Comparison of ENCODE assay signal across 26 cellular contexts in genomic region chr10:123175389-123176387, GRCh38. TPM values are rescaled to one million over a fixed set of nuclear protein-coding genes. Genes with fewer than 3 reads are reported as not detected.
DNase-seq lines count a peak whose midpoint lies in the region; ATAC-seq, FAIRE-seq and TF ChIP-seq lines count a peak whose summit lies in the region.
"Had no signal": no experiment of that assay in that cellular context is flagged by ENCODE, and none has a peak within 500 bp of the region (broad histone marks: within the 10 kb centered on the region; RNA-seq: fewer than 3 reads in every experiment).

No MANE protein-coding gene starts in this region.

- H3K27ac ChIP-seq in HepG2 (ENCODE audit: extremely low read length, insufficient read depth, low read length) (no peak overlapping the region), right lobe of liver (no peak overlapping the region), GM12878 (ENCODE audit: control insufficient read depth, insufficient read depth) (no peak overlapping the region), sigmoid colon (no peak overlapping the region)
- H3K27ac ChIP-seq: KMS-11, Peyer's patch, SK-N-MC had no signal

- H3K4me1 ChIP-seq in HepG2 (ENCODE audit: insufficient read depth, low read length) = peaks cover 5% of the 10 kb centered on the region
- peaks cover 0 to 1% (median 0%) of the 10 kb centered on the region in 4 donors for H3K4me1 ChIP-seq in right lobe of liver
- no peaks in the 10 kb centered on the region for H3K4me1 ChIP-seq in GM12878 (ENCODE audit: control insufficient read depth, insufficient read depth, low read length)
- no peaks in the 10 kb centered on the region for H3K4me1 ChIP-seq in sigmoid colon
- H3K4me1 ChIP-seq: Peyer's patch had no signal

- DNase-seq in HepG2 (ENCODE audit: low spot score) (no peak), right lobe of liver (no peak), MV-4-11 (lab: John Stamatoyannopoulos, UW) (peak; percentile 24), GM12878 (ENCODE audit: low read depth, low spot score) (no peak), sigmoid colon (peak; percentile 37), OCI-M2 (lab: John Stamatoyannopoulos, UW; ENCODE audit: unreplicated experiment) (no peak)
- DNase-seq: 8988T, GDM1, NCI-H1105, NCI-H146, NCI-H2029, NCI-H446, NCI-H524 treated with DMSO at 0.1 percent for 48 hours, NCI-H774, Peyer's patch, SIG-M5, SW 1271 had no signal

- no peaks in the 10 kb centered on the region for H3K79me2 ChIP-seq in HepG2 (ENCODE audit: insufficient read depth, low read length)
- peaks cover 2% of the 10 kb centered on the region; the same call in 1 of the 2 replicates for H3K79me2 ChIP-seq in GM12878 (ENCODE audit: control insufficient read depth, insufficient read depth, low read length)

- H4K20me1 ChIP-seq in HepG2 (ENCODE audit: insufficient read depth, low read length) (no peaks in the 10 kb centered on the region), GM12878 (ENCODE audit: control insufficient read depth, insufficient read depth) (no peaks in the 10 kb centered on the region; the same call in 1 of the 2 replicates)

- H3K9me3 ChIP-seq in HepG2 (ENCODE audit: low read length) (no peaks in the 10 kb centered on the region), right lobe of liver (no peaks in the 10 kb centered on the region), GM12878 (replicated peaks; ENCODE audit: control insufficient read depth, insufficient read depth, low read length) (peaks cover 2% of the 10 kb centered on the region; the same call in 1 of the 3 replicates), sigmoid colon (no peaks in the 10 kb centered on the region)
- H3K9me3 ChIP-seq: Peyer's patch had no signal

- H3K4me3 ChIP-seq in HepG2 (replicated peaks in 1 of 3; ENCODE audit: insufficient read depth in 1 of 3, low read depth in 2 of 3, low read length in 3 of 3) (no peak overlapping the region), right lobe of liver (no peak overlapping the region), GM12878 (no peak overlapping the region), sigmoid colon (no peak overlapping the region)
- H3K4me3 ChIP-seq: Peyer's patch, SK-N-MC had no signal

- intact Hi-C loops in HepG2 (cut with micrococcal nuclease; ENCODE audit: unreplicated experiment) = no loop called here
- intact Hi-C loops in right lobe of liver (cut with DNase I) = no loop called here
- intact Hi-C loops in GM12878 (cut with micrococcal nuclease; ENCODE audit: unreplicated experiment) = no loop called here
- intact Hi-C loops in sigmoid colon (cut with DNase I) = no loop called here

- H3K4me2 ChIP-seq in HepG2 (ENCODE audit: low read depth, low read length) = no peak overlapping the region
- H3K4me2 ChIP-seq in GM12878 (ENCODE audit: control insufficient read depth, insufficient read depth) = no peak overlapping the region
- H3K4me2 ChIP-seq: KMS-11 had no signal

- 81% methylated on average over 9 of the region's 9 CpGs for WGBS in HepG2 (ENCODE audit: low lambda C conversion rate)
- WGBS in right lobe of liver (ENCODE audit: insufficient coverage, low coverage, low lambda C conversion rate, missing lambda C conversion rate) = 72% methylated on average over 8 of the region's 9 CpGs
- WGBS in GM12878 (ENCODE audit: insufficient coverage, insufficient replicate concordance, low lambda C conversion rate, missing lambda C conversion rate) = 92% methylated on average over 9 of the region's 9 CpGs
- WGBS in sigmoid colon, 2 donors = 88 to 89% methylated on average over 9 of the region's 9 CpGs

- RAD21 ChIA-PET in GM12878 (lab: Charles Lee; ENCODE audit: unreplicated experiment) = no interaction called here

- TF ChIP-seq POLR2A in HepG2 (IDR thresholded peaks at IDR 0.05; ENCODE audit: insufficient read depth in 1 of 2, low read depth in 2 of 2, low read length in 2 of 2) (no peak), right lobe of liver (IDR thresholded peaks at IDR 0.05) (no peak), GM12878 (IDR thresholded peaks at IDR 0.05; ENCODE audit: low read depth, low read length) (no peak), sigmoid colon (IDR thresholded peaks at IDR 0.05) (no peak)

- H3K27me3 ChIP-seq in HepG2 (ENCODE audit: control insufficient read depth in 1 of 2, insufficient read depth in 2 of 2, low read length in 2 of 2) (no peaks in the 10 kb centered on the region), right lobe of liver (no peaks in the 10 kb centered on the region), GM12878 (replicated peaks in 1 of 2; ENCODE audit: control insufficient read depth in 2 of 2, insufficient read depth in 2 of 2, low read length in 1 of 2) (no peaks in the 10 kb centered on the region), sigmoid colon (no peaks in the 10 kb centered on the region)
- H3K27me3 ChIP-seq: Peyer's patch had no signal

- TF ChIP-seq EP300 in HepG2 (IDR thresholded peaks at IDR 0.05; ENCODE audit: low read depth in 2 of 2, low read length in 2 of 2) (no peak), HepG2 (CRISPR knock-in tag; IDR thresholded peaks at IDR 0.05; ENCODE audit: borderline replicate concordance) (no peak), GM12878 (IDR thresholded peaks at IDR 0.05; ENCODE audit: borderline replicate concordance in 1 of 2, control insufficient read depth in 1 of 2, low read depth in 2 of 2, low read length in 2 of 2) (no peak), sigmoid colon (IDR thresholded peaks at IDR 0.05) (no peak)

- SMC1A ChIA-PET in GM12878 (lab: Charles Lee; ENCODE audit: uncharacterized antibody, unreplicated experiment) = no interaction called here

- no peak overlapping the region for H3K9ac ChIP-seq in HepG2 (ENCODE audit: insufficient read depth, low read depth, low read length)
- no peak overlapping the region for H3K9ac ChIP-seq in GM12878 (ENCODE audit: control insufficient read depth, insufficient read depth, low read length)
- H3K9ac ChIP-seq: KMS-11 had no signal

- BruUV-seq in HepG2 (replicated peaks; lab: Mats Ljungman, UMichigan) = no TSS peak
- no TSS peak for BruUV-seq in GM12878 (replicated peaks; lab: Mats Ljungman, UMichigan)

- CTCF ChIA-PET in HepG2 (lab: Yijun Ruan, JAX; ENCODE audit: low intra/inter-chr PET ratio, low total read pairs) = no interaction called here
- CTCF ChIA-PET in GM12878 (lab: Yijun Ruan, JAX) = interaction anchor here (1.2 kb wide), 1 partner anchor 84 kb away, joined by 3 read pairs; no protein-coding TSS in a partner anchor

- in situ Hi-C loops in HepG2 (cut with HindIII; ENCODE audit: extremely low pct_ligation_motif_present, low pct_unique_long_range_greater_than_20kb) (no loop called here), GM12878 (cut with MboI) (no loop called here)

- POLR2A ChIA-PET in HepG2 (lab: Yijun Ruan, JAX) = interaction anchor here (0.7 to 1.5 kb wide), 2 partner anchors 15 to 22 kb away, joined by 3 read pairs; partner anchors contain the start of gene BUB3
- POLR2A ChIA-PET in GM12878 (lab: Charles Lee) = interaction anchor here (0.8 to 1.0 kb wide), 2 partner anchors 22 to 168 kb away, joined by 3 read pairs; partner anchors contain the start of gene BUB3

- H2AFZ ChIP-seq in HepG2 (ENCODE audit: low read length) (no peak overlapping the region), GM12878 (ENCODE audit: control insufficient read depth, low read depth, low read length) (no peak overlapping the region)

- H3K36me3 ChIP-seq in HepG2 (replicated peaks in 1 of 2; ENCODE audit: control insufficient read depth in 1 of 2, insufficient read depth in 2 of 2, low read length in 2 of 2) (peaks cover 0 to 2% of the 10 kb centered on the region in 2 experiments; a peak in 2 of 5 replicates), right lobe of liver (no peaks in the 10 kb centered on the region), GM12878 (ENCODE audit: control insufficient read depth in 2 of 2, insufficient read depth in 2 of 2, low read length in 1 of 2) (peaks cover 2 to 26% of the 10 kb centered on the region in 2 experiments), sigmoid colon (peaks cover 0 to 8% (median 0%) of the 10 kb centered on the region in 4 donors)

- ATAC-seq in HepG2 = no peak
- no peak for ATAC-seq in right lobe of liver
- ATAC-seq in GM12878 = no peak
- no peak for ATAC-seq in GM19023 (IDR thresholded peaks at IDR 0.05; ENCODE audit: unreplicated experiment)
- ATAC-seq in HG02840 (IDR thresholded peaks at IDR 0.05; ENCODE audit: low FRiP score, unreplicated experiment) = no peak

- no peak for TF ChIP-seq RAD21 in HepG2 (CRISPR knock-in tag; IDR thresholded peaks at IDR 0.05)
- no peak for TF ChIP-seq RAD21 in GM12878 (IDR thresholded peaks at IDR 0.05; ENCODE audit: insufficient read depth, low read depth, low read length)

- TF ChIP-seq CTCF in HepG2 (CRISPR knock-in tag; IDR thresholded peaks at IDR 0.05) (no peak), right lobe of liver (IDR thresholded peaks at IDR 0.05) (no peak), GM12878 (IDR thresholded peaks at IDR 0.05 in 2 of 3, conservative IDR thresholded peaks at IDR 0.05 in 1 of 3; ENCODE audit: control insufficient read depth in 2 of 3, extremely low read depth in 1 of 3, insufficient read depth in 1 of 3, low read depth in 3 of 3, low read length in 3 of 3) (0 out of 6 replicates have a peak, but pooled peaks of 1 of the 3 experiments have one; percentile 2), sigmoid colon (IDR thresholded peaks at IDR 0.05) (no peak)

- FAIRE-seq in HepG2 (lab: Jason Lieb, UNC) = no peak
- FAIRE-seq in GM12878 (lab: Jason Lieb, UNC) = no peak
- FAIRE-seq: D721Med, GM12891, H54, HTR-8/SVneo had no signal

RNA-seq across cellular contexts. Expression of gene BUB3, which starts 21.5 kb away (rescaled TPM):
- total RNA-seq in HepG2 (2016; rRNA removed; fragmentation: Illumina TruSeq; extraction: Trizol) = 174 and 230 TPM in 2 replicates
- 42.5 and 51.9 TPM in 2 replicates for total RNA-seq in HepG2 (2016; cell fraction: cytosol; rRNA removed; fragmentation: Illumina TruSeq; extraction: Trizol; ENCODE audit: low read depth)
- 170 and 239 TPM in 2 replicates for total RNA-seq in HepG2 (2016; cell fraction: insoluble cytoplasmic fraction; rRNA removed; fragmentation: Illumina TruSeq; extraction: Trizol)
- 74.0 and 86.8 TPM in 2 replicates for total RNA-seq in HepG2 (2016; cell fraction: membrane; rRNA removed; fragmentation: Illumina TruSeq; extraction: Trizol)
- total RNA-seq in HepG2 (2016; cell fraction: nucleus; rRNA removed; fragmentation: Illumina TruSeq; extraction: Trizol) = 91.7 and 115 TPM in 2 replicates
- polyA plus RNA-seq in HepG2 (2011; rRNA removed) = 184 and 188 TPM in 2 replicates
- 121 and 143 TPM in 2 replicates for polyA plus RNA-seq in HepG2 (2011; cell fraction: cytosol; rRNA removed)
- 242 and 278 TPM in 2 replicates for polyA plus RNA-seq in HepG2 (2011; cell fraction: nucleus; rRNA removed)
- polyA plus RNA-seq in HepG2 (2012) = 109 and 119 TPM in 2 replicates
- 36.9 and 37.0 TPM in 2 replicates for polyA plus RNA-seq in HepG2 (2016; cell fraction: cytosol; fragmentation: Illumina TruSeq; extraction: Trizol; ENCODE audit: low read depth)
- polyA plus RNA-seq in HepG2 (2016; cell fraction: insoluble cytoplasmic fraction; fragmentation: Illumina TruSeq; extraction: Trizol; ENCODE audit: low read depth) = 215 and 216 TPM in 2 replicates
- polyA plus RNA-seq in HepG2 (2016; cell fraction: membrane; fragmentation: Illumina TruSeq; extraction: Trizol; ENCODE audit: low read depth) = 40.5 and 49.2 TPM in 2 replicates
- polyA plus RNA-seq in HepG2 (2016; cell fraction: nucleus; fragmentation: Illumina TruSeq; extraction: Trizol; ENCODE audit: insufficient read depth, low read depth) = 127 and 140 TPM in 2 replicates
- polyA minus RNA-seq in HepG2 (2011; rRNA and poly(A)+ RNA removed; ENCODE audit: low replicate concordance) = 444 and 777 TPM in 2 replicates
- polyA minus RNA-seq in HepG2 (2011; cell fraction: cytosol; rRNA and poly(A)+ RNA removed) = 107 and 129 TPM in 2 replicates
- 163 and 164 TPM in 2 replicates for polyA minus RNA-seq in HepG2 (2011; cell fraction: nucleus; rRNA and poly(A)+ RNA removed)
- 10 to 100 TPM; 24.1 to 50.9 (median 31.2) TPM for total RNA-seq in right lobe of liver
- total RNA-seq in GM12878 (2013; cell fraction: nucleolus; rRNA removed) = 259 and 269 TPM in 2 replicates
- total RNA-seq in GM12878 (2014; rRNA removed) = 471 and 555 TPM in 2 replicates
- total RNA-seq in GM12878 (2014; rRNA removed; fragmentation: Illumina TruSeq; extraction: Trizol) = 248 and 262 TPM in 2 replicates
- total RNA-seq in GM12878 (2021) = 252 and 260 TPM in 2 replicates
- polyA plus RNA-seq in GM12878 (2011; ENCODE audit: low read depth) = 91.1 TPM
- polyA plus RNA-seq in GM12878 (2011; rRNA removed) = 312 and 334 TPM in 2 replicates
- polyA plus RNA-seq in GM12878 (2011; cell fraction: cytosol; rRNA removed) = 276 and 371 TPM in 2 replicates
- polyA plus RNA-seq in GM12878 (2011; cell fraction: nucleus; rRNA removed) = 512 and 524 TPM in 2 replicates
- polyA plus RNA-seq in GM12878 (2012) = 164 and 233 TPM in 2 replicates
- polyA plus RNA-seq in GM12878 (2014; fragmentation: Illumina TruSeq; extraction: Trizol) = 228 and 312 TPM in 2 replicates
- polyA plus RNA-seq in GM12878 (2014; fragmentation: Nextera tagmentation; extraction: Ambion mirVana) = 1,000 to 10,000 TPM in 1 of 2 experiments, 100 to 1,000 TPM in 1; 648 to 1,126 TPM
- polyA plus RNA-seq in GM12878 (2014; rRNA removed) = 395 and 513 TPM in 2 replicates
- 100 to 1,000 TPM; 487 to 530 TPM for polyA plus RNA-seq in GM12878 (2016; fragmentation: Nextera tagmentation; extraction: Ambion mirVana)
- polyA minus RNA-seq in GM12878 (2011; rRNA and poly(A)+ RNA removed) = 402 and 493 TPM in 2 replicates
- 129 and 154 TPM in 2 replicates for polyA minus RNA-seq in GM12878 (2011; cell fraction: cytosol; rRNA and poly(A)+ RNA removed)
- 259 and 337 TPM in 2 replicates for polyA minus RNA-seq in GM12878 (2011; cell fraction: nucleus; rRNA and poly(A)+ RNA removed)
- total RNA-seq in sigmoid colon = 100 to 1,000 TPM in 2 of 4 donors, 10 to 100 TPM in 2; 75.6 to 116 (median 101) TPM
- polyA plus RNA-seq in sigmoid colon = 10 to 100 TPM; 39.6 to 82.1 (median 68.7) TPM

RNA-seq across cellular contexts. Expression of gene HMX2, which starts 27.8 kb away (rescaled TPM):
- total RNA-seq in HepG2 (2016; rRNA removed; fragmentation: Illumina TruSeq; extraction: Trizol) (not detected in 2 replicates), right lobe of liver (not detected), GM12878 (2014; rRNA removed) (12.0 and 16.8 TPM in 2 replicates), GM12878 (2014; rRNA removed; fragmentation: Illumina TruSeq; extraction: Trizol) (3.1 and 4.5 TPM in 2 replicates), GM12878 (2021) (19.8 and 22.0 TPM in 2 replicates), sigmoid colon (under 1 TPM in 3 of 4 donors, not detected in 1; 0.27 to 0.55 (median 0.36) TPM)
- not detected in 2 replicates for total RNA-seq in HepG2 (2016; cell fraction: cytosol; rRNA removed; fragmentation: Illumina TruSeq; extraction: Trizol; ENCODE audit: low read depth)
- total RNA-seq in HepG2 (2016; cell fraction: insoluble cytoplasmic fraction; rRNA removed; fragmentation: Illumina TruSeq; extraction: Trizol) = not detected in 2 replicates
- total RNA-seq in HepG2 (2016; cell fraction: membrane; rRNA removed; fragmentation: Illumina TruSeq; extraction: Trizol) = not detected in 2 replicates
- total RNA-seq in HepG2 (2016; cell fraction: nucleus; rRNA removed; fragmentation: Illumina TruSeq; extraction: Trizol) = not detected in 2 replicates
- polyA plus RNA-seq in HepG2 (2011; rRNA removed) (not detected in 2 replicates), GM12878 (2011; rRNA removed) (not detected in 2 replicates), GM12878 (2014; fragmentation: Illumina TruSeq; extraction: Trizol) (2.8 and 2.9 TPM in 2 replicates), GM12878 (2014; fragmentation: Nextera tagmentation; extraction: Ambion mirVana) (1 to 10 TPM; 1.4 to 3.0 TPM), GM12878 (2014; rRNA removed) (23.6 and 26.4 TPM in 2 replicates), GM12878 (2016; fragmentation: Nextera tagmentation; extraction: Ambion mirVana) (10 to 100 TPM; 30.6 to 31.3 TPM), sigmoid colon (under 1 TPM in 1 of 3 donors, not detected in 2; 0.36 TPM)
- polyA plus RNA-seq in HepG2 (2011; cell fraction: cytosol; rRNA removed) = 0.04 TPM in 1 of 2 replicates, not detected in the other
- polyA plus RNA-seq in HepG2 (2011; cell fraction: nucleus; rRNA removed) = not detected in 2 replicates
- not detected in 2 replicates for polyA plus RNA-seq in HepG2 (2012)
- polyA plus RNA-seq in HepG2 (2016; cell fraction: cytosol; fragmentation: Illumina TruSeq; extraction: Trizol; ENCODE audit: low read depth) = not detected in 2 replicates
- not detected in 2 replicates for polyA plus RNA-seq in HepG2 (2016; cell fraction: insoluble cytoplasmic fraction; fragmentation: Illumina TruSeq; extraction: Trizol; ENCODE audit: low read depth)
- not detected in 2 replicates for polyA plus RNA-seq in HepG2 (2016; cell fraction: membrane; fragmentation: Illumina TruSeq; extraction: Trizol; ENCODE audit: low read depth)
- polyA plus RNA-seq in HepG2 (2016; cell fraction: nucleus; fragmentation: Illumina TruSeq; extraction: Trizol; ENCODE audit: insufficient read depth, low read depth) = not detected in 2 replicates
- polyA minus RNA-seq in HepG2 (2011; rRNA and poly(A)+ RNA removed; ENCODE audit: low replicate concordance) = 0.14 TPM in 1 of 2 replicates, not detected in the other
- not detected in 2 replicates for polyA minus RNA-seq in HepG2 (2011; cell fraction: cytosol; rRNA and poly(A)+ RNA removed)
- not detected in 2 replicates for polyA minus RNA-seq in HepG2 (2011; cell fraction: nucleus; rRNA and poly(A)+ RNA removed)
- 0.86 and 1.1 TPM in 2 replicates for total RNA-seq in GM12878 (2013; cell fraction: nucleolus; rRNA removed)
- 0.47 TPM for polyA plus RNA-seq in GM12878 (2011; ENCODE audit: low read depth)
- 0.08 and 0.10 TPM in 2 replicates for polyA plus RNA-seq in GM12878 (2011; cell fraction: cytosol; rRNA removed)
- polyA plus RNA-seq in GM12878 (2011; cell fraction: nucleus; rRNA removed) = 0.10 and 0.15 TPM in 2 replicates
- 3.6 and 5.8 TPM in 2 replicates for polyA plus RNA-seq in GM12878 (2012)
- 0.15 TPM in 1 of 2 replicates, not detected in the other for polyA minus RNA-seq in GM12878 (2011; rRNA and poly(A)+ RNA removed)
- polyA minus RNA-seq in GM12878 (2011; cell fraction: cytosol; rRNA and poly(A)+ RNA removed) = not detected in 2 replicates
- polyA minus RNA-seq in GM12878 (2011; cell fraction: nucleus; rRNA and poly(A)+ RNA removed) = not detected in 2 replicates
- polyA plus RNA-seq: BJ had no signal

RNA-seq across cellular contexts. Expression of gene HMX3, which starts 39.9 kb away (rescaled TPM):
- not detected in 2 replicates for total RNA-seq in HepG2 (2016; rRNA removed; fragmentation: Illumina TruSeq; extraction: Trizol)
- total RNA-seq in HepG2 (2016; cell fraction: cytosol; rRNA removed; fragmentation: Illumina TruSeq; extraction: Trizol; ENCODE audit: low read depth) = not detected in 2 replicates
- not detected in 2 replicates for total RNA-seq in HepG2 (2016; cell fraction: insoluble cytoplasmic fraction; rRNA removed; fragmentation: Illumina TruSeq; extraction: Trizol)
- not detected in 2 replicates for total RNA-seq in HepG2 (2016; cell fraction: membrane; rRNA removed; fragmentation: Illumina TruSeq; extraction: Trizol)
- total RNA-seq in HepG2 (2016; cell fraction: nucleus; rRNA removed; fragmentation: Illumina TruSeq; extraction: Trizol) = not detected in 2 replicates
- not detected in 2 replicates for polyA plus RNA-seq in HepG2 (2011; rRNA removed)
- not detected in 2 replicates for polyA plus RNA-seq in HepG2 (2011; cell fraction: cytosol; rRNA removed)
- not detected in 2 replicates for polyA plus RNA-seq in HepG2 (2011; cell fraction: nucleus; rRNA removed)
- polyA plus RNA-seq in HepG2 (2012) = not detected in 2 replicates
- polyA plus RNA-seq in HepG2 (2016; cell fraction: cytosol; fragmentation: Illumina TruSeq; extraction: Trizol; ENCODE audit: low read depth) = not detected in 2 replicates
- polyA plus RNA-seq in HepG2 (2016; cell fraction: insoluble cytoplasmic fraction; fragmentation: Illumina TruSeq; extraction: Trizol; ENCODE audit: low read depth) = not detected in 2 replicates
- polyA plus RNA-seq in HepG2 (2016; cell fraction: membrane; fragmentation: Illumina TruSeq; extraction: Trizol; ENCODE audit: low read depth) = not detected in 2 replicates
- polyA plus RNA-seq in HepG2 (2016; cell fraction: nucleus; fragmentation: Illumina TruSeq; extraction: Trizol; ENCODE audit: insufficient read depth, low read depth) = not detected in 2 replicates
- not detected in 2 replicates for polyA minus RNA-seq in HepG2 (2011; rRNA and poly(A)+ RNA removed; ENCODE audit: low replicate concordance)
- polyA minus RNA-seq in HepG2 (2011; cell fraction: cytosol; rRNA and poly(A)+ RNA removed) = not detected in 2 replicates
- polyA minus RNA-seq in HepG2 (2011; cell fraction: nucleus; rRNA and poly(A)+ RNA removed) = not detected in 2 replicates
- not detected for total RNA-seq in right lobe of liver
- total RNA-seq in GM12878 (2013; cell fraction: nucleolus; rRNA removed) = 8.9 and 12.1 TPM in 2 replicates
- total RNA-seq in GM12878 (2014; rRNA removed) = 29.6 and 32.8 TPM in 2 replicates
- total RNA-seq in GM12878 (2014; rRNA removed; fragmentation: Illumina TruSeq; extraction: Trizol) = 3.5 and 4.8 TPM in 2 replicates
- total RNA-seq in GM12878 (2021) = 54.6 and 60.5 TPM in 2 replicates
- polyA plus RNA-seq in GM12878 (2011; ENCODE audit: low read depth) = 2.1 TPM
- 0.19 and 0.65 TPM in 2 replicates for polyA plus RNA-seq in GM12878 (2011; rRNA removed)
- polyA plus RNA-seq in GM12878 (2011; cell fraction: cytosol; rRNA removed) = 1.3 and 2.9 TPM in 2 replicates
- 1.4 and 3.6 TPM in 2 replicates for polyA plus RNA-seq in GM12878 (2011; cell fraction: nucleus; rRNA removed)
- 8.8 and 9.0 TPM in 2 replicates for polyA plus RNA-seq in GM12878 (2012)
- polyA plus RNA-seq in GM12878 (2014; fragmentation: Illumina TruSeq; extraction: Trizol) = 0.27 and 0.63 TPM in 2 replicates
- polyA plus RNA-seq in GM12878 (2014; fragmentation: Nextera tagmentation; extraction: Ambion mirVana) = not detected
- polyA plus RNA-seq in GM12878 (2014; rRNA removed) = 34.3 and 38.6 TPM in 2 replicates
- 10 to 100 TPM; 14.0 to 16.6 TPM for polyA plus RNA-seq in GM12878 (2016; fragmentation: Nextera tagmentation; extraction: Ambion mirVana)
- polyA minus RNA-seq in GM12878 (2011; rRNA and poly(A)+ RNA removed) = 0.29 and 1.0 TPM in 2 replicates
- 3.2 and 4.4 TPM in 2 replicates for polyA minus RNA-seq in GM12878 (2011; cell fraction: cytosol; rRNA and poly(A)+ RNA removed)
- 1.3 and 1.7 TPM in 2 replicates for polyA minus RNA-seq in GM12878 (2011; cell fraction: nucleus; rRNA and poly(A)+ RNA removed)
- under 1 TPM in 2 of 4 donors, not detected in 2; 0.68 to 0.83 TPM for total RNA-seq in sigmoid colon
- under 1 TPM in 1 of 3 donors, not detected in 2; 0.52 TPM for polyA plus RNA-seq in sigmoid colon
- polyA plus RNA-seq: BJ had no signal

Comparison
In these comparisons a context has a peak if more than half of its experiments do, and no peak if none do; other contexts are left out.
1. DNase-seq: peak in MV-4-11 (single experiment) and sigmoid colon (single experiment); none in HepG2 (single experiment), right lobe of liver (0 of 3), GM12878 (single experiment) and OCI-M2 (single experiment).